In genomic region chr19:41238244-41238643, GRCh38 we compare ENCODE assay signal across 21 cellular contexts. TPM values are rescaled to one million over a fixed set of nuclear protein-coding genes. Genes with fewer than 3 reads are reported as not detected.
"Had no signal": no experiment of that assay in that cellular context is flagged by ENCODE, and none has a peak within 500 bp of the region (broad histone marks: within the 10 kb centered on the region; RNA-seq: fewer than 3 reads in every experiment).

No MANE protein-coding gene starts in this region.

- H3K36me3 ChIP-seq: breast epithelium had no signal

- ATAC-seq: activated CD4-positive, CD25-positive, alpha-beta regulatory T cell treated with anti-CD3 and anti-CD28 coated beads, Interleukin-2, amount 50 U/mL, for 24 hours; activated CD8-positive, alpha-beta T cell treated with anti-CD3 and anti-CD28 coated beads, Interleukin-2, amount 10 ng/mL, durations not matched to agents 7 days and 5 days had no signal

- H3K4me3 ChIP-seq: breast epithelium, SJSA1 had no signal

- H3K27me3 ChIP-seq: breast epithelium, SJSA1 had no signal

- H3K4me1 ChIP-seq: breast epithelium, SJSA1 had no signal

- H3K27ac ChIP-seq: SJSA1 had no signal

- H3K9me3 ChIP-seq: breast epithelium, SJSA1 had no signal

- DNase-seq: activated CD4-positive, alpha-beta T cell treated with anti-CD3 and anti-CD28 coated beads for 4 hours; activated CD4-positive, alpha-beta T cell treated with anti-CD3 and anti-CD28 coated beads, Interleukin-2, amount 50 U/mL, for 4 hours; activated CD8-positive, alpha-beta memory T cell treated with anti-CD3 and anti-CD28 coated beads, Interleukin-2, amount 50 U/mL, for 48 hours; activated CD8-positive, alpha-beta T cell treated with anti-CD3 and anti-CD28 coated beads, Interleukin-2, amount 10 ng/mL, durations not matched to agents 7 days and 5 days; activated naive CD4-positive, alpha-beta T cell; activated T-cell treated with anti-CD3 and anti-CD28 coated beads, Interleukin-2, amount 50 U/mL, for 1 hour; aorta; Karpas-422; MM.1S; NCI-H1105; NCI-H1436; NCI-H1694 treated with DMSO at 0.1 percent for 48 hours; NCI-H2081; NCI-H446 treated with DMSO at 0.1 percent for 48 hours; NCI-H526 treated with DMSO at 0.1 percent for 48 hours; NCI-H82; SHP77 had no signal

RNA-seq across cellular contexts. Expression of gene AXL, which starts 19.2 kb away (rescaled TPM):
- total RNA-seq: activated CD8-positive, alpha-beta T cell treated with anti-CD3 and anti-CD28 coated beads, Interleukin-2, amount 10 ng/mL, durations not matched to agents 7 days and 5 days; OCI-LY7 had no signal

RNA-seq across cellular contexts. Expression of gene CYP2S1, which starts 45.2 kb away (rescaled TPM):
- total RNA-seq: OCI-LY7, SJSA1 had no signal
